23 cellular contexts compared by ENCODE assay signal in genomic region chr5:172146748-172147092, GRCh38. TPM values are rescaled to one million over a fixed set of nuclear protein-coding genes. Genes with fewer than 3 reads are reported as not detected.
DNase-seq lines count a peak whose midpoint lies in the region; ATAC-seq lines count a peak whose summit lies in the region.
"Had no signal": no experiment of that assay in that cellular context is flagged by ENCODE, and none has a peak within 500 bp of the region (broad histone marks: within the 10 kb centered on the region; RNA-seq: fewer than 3 reads in every experiment).

No MANE protein-coding gene starts in this region.

- peak overlapping the region; percentile 93 for H3K27ac Mint-ChIP-seq in activated T-cell treated with anti-CD3 and anti-CD28 coated beads, Interleukin-2, amount 50 U/mL, for 72 hours
- H3K27ac Mint-ChIP-seq in activated T-helper 17 cell treated with anti-CD3 and anti-CD28 coated beads, Interleukin-2, amount 50 U/mL, for 72 hours = peak overlapping the region; percentile 90
- H3K27ac Mint-ChIP-seq in stimulated activated naive CD8-positive, alpha-beta T cell treated with anti-CD3 and anti-CD28 coated beads, Interleukin-15, amount 100 ng/mL, for 72 hours = peak overlapping the region; percentile 46 to 60

- H3K9me3 ChIP-seq in mesodermal cell (ENCODE audit: control insufficient read depth, low read length) = no peaks in the 10 kb centered on the region
- H3K9me3 ChIP-seq: heart right ventricle, SJSA1, tibial artery had no signal

- no peak overlapping the region for H3K4me3 Mint-ChIP-seq in activated T-cell treated with anti-CD3 and anti-CD28 coated beads, Interleukin-2, amount 50 U/mL, for 72 hours
- peak overlapping the region; percentile 9 for H3K4me3 Mint-ChIP-seq in activated T-helper 17 cell treated with anti-CD3 and anti-CD28 coated beads, Interleukin-2, amount 50 U/mL, for 72 hours
- H3K4me3 Mint-ChIP-seq in stimulated activated naive CD8-positive, alpha-beta T cell treated with anti-CD3 and anti-CD28 coated beads, Interleukin-15, amount 100 ng/mL, for 72 hours = no peak overlapping the region
- H3K4me3 Mint-ChIP-seq: nephron progenitor cell had no signal

- peaks cover 64% of the 10 kb centered on the region for H3K4me1 Mint-ChIP-seq in activated T-cell treated with anti-CD3 and anti-CD28 coated beads, Interleukin-2, amount 50 U/mL, for 72 hours (ENCODE audit: low read depth)
- H3K4me1 Mint-ChIP-seq in activated T-helper 17 cell treated with anti-CD3 and anti-CD28 coated beads, Interleukin-2, amount 50 U/mL, for 72 hours = peaks cover 53% of the 10 kb centered on the region
- peaks cover 94% of the 10 kb centered on the region for H3K4me1 Mint-ChIP-seq in stimulated activated naive CD8-positive, alpha-beta T cell treated with anti-CD3 and anti-CD28 coated beads, Interleukin-15, amount 100 ng/mL, for 72 hours

- H3K27me3 Mint-ChIP-seq in activated T-cell treated with anti-CD3 and anti-CD28 coated beads, Interleukin-2, amount 50 U/mL, for 72 hours (ENCODE audit: low read depth) = no peaks in the 10 kb centered on the region
- no peaks in the 10 kb centered on the region for H3K27me3 Mint-ChIP-seq in activated T-helper 17 cell treated with anti-CD3 and anti-CD28 coated beads, Interleukin-2, amount 50 U/mL, for 72 hours
- no peaks in the 10 kb centered on the region for H3K27me3 Mint-ChIP-seq in stimulated activated naive CD8-positive, alpha-beta T cell treated with anti-CD3 and anti-CD28 coated beads, Interleukin-15, amount 100 ng/mL, for 72 hours

- peaks cover 21% of the 10 kb centered on the region for H3K36me3 ChIP-seq in mesodermal cell (ENCODE audit: control insufficient read depth, insufficient read depth, low read length)

- no peak for DNase-seq in activated T-cell treated with anti-CD3 and anti-CD28 coated beads, Interleukin-2, amount 50 U/mL, for 72 hours
- DNase-seq in activated T-cell treated with anti-CD3 and anti-CD28 coated beads for 4 hours (no peak), kidney glomerular epithelial cell (lab: John Stamatoyannopoulos, UW) (no peak)
- no peak for DNase-seq in stimulated activated naive CD8-positive, alpha-beta T cell treated with anti-CD3 and anti-CD28 coated beads, Interleukin-15, amount 100 ng/mL, for 72 hours
- DNase-seq in activated CD4-positive, CD25-positive, alpha-beta regulatory T cell treated with anti-CD3 and anti-CD28 coated beads, Interleukin-2, amount 50 U/mL, for 72 hours = no peak
- DNase-seq: activated CD4-positive, alpha-beta T cell treated with anti-CD3 and anti-CD28 coated beads for 1 hour; central memory CD4-positive, alpha-beta T cell; effector CD8-positive, alpha-beta T cell; heart right ventricle; mammary epithelial cell; NCI-H1417 treated with DMSO at 0.1 percent for 48 hours; NCI-H2171 treated with DMSO at 0.1 percent for 48 hours; NCI-H748 treated with DMSO at 0.1 percent for 48 hours; nephron progenitor cell; OCI-M1; stimulated activated CD4-positive, alpha-beta T cell treated with anti-CD3 and anti-CD28 coated beads, Interleukin-12 subunit alpha, Interleukin-12 subunit beta, amount 100 ng/mL, for 4 hours; T-helper 9 cell; tibial artery had no signal

- ATAC-seq in activated T-cell treated with anti-CD3 and anti-CD28 coated beads, Interleukin-2, amount 50 U/mL, for 72 hours (replicated peaks in 1 of 2) = no peak
- no peak for ATAC-seq in activated T-helper 17 cell treated with anti-CD3 and anti-CD28 coated beads, Interleukin-2, amount 50 U/mL, for 72 hours (replicated peaks)
- no peak for ATAC-seq in stimulated activated naive CD8-positive, alpha-beta T cell treated with anti-CD3 and anti-CD28 coated beads, Interleukin-15, amount 100 ng/mL, for 72 hours
- ATAC-seq in GM21529 (IDR thresholded peaks at IDR 0.05; ENCODE audit: unreplicated experiment) = no peak
- ATAC-seq: heart right ventricle had no signal

- peak overlapping the region; percentile 47 for H3K27ac ChIP-seq in mesodermal cell (ENCODE audit: low read depth, low read length, severe bottlenecking)
- H3K27ac ChIP-seq: SJSA1, tibial artery had no signal

- no peak overlapping the region for H3K4me3 ChIP-seq in mesodermal cell (ENCODE audit: extremely low read depth, insufficient read depth, low read length, poor library complexity, severe bottlenecking)
- H3K4me3 ChIP-seq: heart right ventricle, SJSA1, tibial artery had no signal

- H3K4me1 ChIP-seq in mesodermal cell (ENCODE audit: control insufficient read depth, insufficient read depth, low read length, poor library complexity, severe bottlenecking) = peaks cover 53% of the 10 kb centered on the region
- H3K4me1 ChIP-seq: tibial artery had no signal

- WGBS in mesodermal cell (ENCODE audit: insufficient coverage in 2 of 2), 2 experiments = 91 to 97% methylated on average over 5 to 7 of the region's 9 CpGs

- H3K9me3 Mint-ChIP-seq in activated T-cell treated with anti-CD3 and anti-CD28 coated beads, Interleukin-2, amount 50 U/mL, for 72 hours = no peaks in the 10 kb centered on the region
- H3K9me3 Mint-ChIP-seq in activated T-helper 17 cell treated with anti-CD3 and anti-CD28 coated beads, Interleukin-2, amount 50 U/mL, for 72 hours = no peaks in the 10 kb centered on the region
- H3K9me3 Mint-ChIP-seq in stimulated activated naive CD8-positive, alpha-beta T cell treated with anti-CD3 and anti-CD28 coated beads, Interleukin-15, amount 100 ng/mL, for 72 hours = no peaks in the 10 kb centered on the region
- H3K9me3 Mint-ChIP-seq: nephron progenitor cell had no signal

- H3K36me3 Mint-ChIP-seq in activated T-cell treated with anti-CD3 and anti-CD28 coated beads, Interleukin-2, amount 50 U/mL, for 72 hours (ENCODE audit: insufficient read depth in 2 of 2) = peaks cover 6% of the 10 kb centered on the region in 2 donors
- peaks cover 71% of the 10 kb centered on the region for H3K36me3 Mint-ChIP-seq in activated T-helper 17 cell treated with anti-CD3 and anti-CD28 coated beads, Interleukin-2, amount 50 U/mL, for 72 hours (ENCODE audit: low read depth)

RNA-seq across cellular contexts. Expression of gene STK10, which starts 41.3 kb away (rescaled TPM):
- total RNA-seq in activated T-cell treated with anti-CD3 and anti-CD28 coated beads, Interleukin-2, amount 50 U/mL, for 72 hours = 100 to 1,000 TPM; 126 to 134 TPM
- total RNA-seq in activated T-helper 17 cell treated with anti-CD3 and anti-CD28 coated beads, Interleukin-2, amount 50 U/mL, for 72 hours = 100 to 1,000 TPM; 140 to 158 TPM
- 21.5 TPM for polyA plus RNA-seq in mesodermal cell (2013, experiment 1 of 2)
- polyA plus RNA-seq in mesodermal cell (2013, experiment 2 of 2) = 18.8 TPM

RNA-seq across cellular contexts. Expression of gene EFCAB9, which starts 47.3 kb away (rescaled TPM):
- total RNA-seq in activated T-cell treated with anti-CD3 and anti-CD28 coated beads, Interleukin-2, amount 50 U/mL, for 72 hours = not detected
- total RNA-seq in activated T-helper 17 cell treated with anti-CD3 and anti-CD28 coated beads, Interleukin-2, amount 50 U/mL, for 72 hours = not detected
- polyA plus RNA-seq in mesodermal cell (2013, experiment 1 of 2) = not detected
- not detected for polyA plus RNA-seq in mesodermal cell (2013, experiment 2 of 2)
- total RNA-seq: H1, heart right ventricle, mammary epithelial cell, SJSA1 had no signal
- polyA plus RNA-seq: H1, heart right ventricle, mammary epithelial cell had no signal
